9 cellular contexts compared by ENCODE assay signal in the genomic region with DNA sequence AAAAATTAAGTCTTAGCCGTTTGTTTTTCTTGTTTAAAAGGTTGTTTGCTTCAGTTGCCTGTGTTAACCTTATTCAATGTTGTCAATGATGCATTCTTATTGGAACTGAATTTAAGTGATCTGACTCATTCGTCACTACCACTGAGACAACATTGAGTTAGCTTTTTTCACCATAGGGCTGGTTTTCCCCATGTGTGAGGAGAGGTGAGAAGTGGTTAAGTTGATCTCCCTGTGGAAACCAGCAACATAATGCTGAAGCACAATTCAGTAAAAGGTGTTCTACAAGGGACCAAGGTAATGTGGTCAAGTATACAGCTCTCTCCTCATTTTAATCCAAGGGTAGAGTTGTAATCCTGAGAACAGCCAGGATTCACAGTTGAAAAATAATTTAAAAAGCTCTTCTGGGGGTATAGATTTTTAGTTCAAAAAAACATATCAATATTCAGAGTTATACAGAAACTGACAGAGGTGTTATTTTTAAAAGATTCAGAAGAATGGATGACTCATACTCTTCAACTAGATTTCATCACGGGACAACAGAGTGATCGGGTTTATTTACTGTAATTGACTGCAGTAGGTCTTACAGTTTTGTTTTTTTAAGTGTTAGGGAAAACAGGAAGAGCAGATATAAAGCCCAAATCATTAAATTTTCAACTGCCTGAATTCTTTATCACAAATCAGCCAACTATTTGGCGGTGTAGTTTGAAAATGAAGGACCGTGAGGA. TPM values are rescaled to one million over a fixed set of nuclear protein-coding genes. Genes with fewer than 3 reads are reported as not detected.
DNase-seq lines count a peak whose midpoint lies in the region; ATAC-seq and TF ChIP-seq lines count a peak whose summit lies in the region.
"Had no signal": no experiment of that assay in that cellular context is flagged by ENCODE, and none has a peak within 500 bp of the region (broad histone marks: within the 10 kb centered on the region; RNA-seq: fewer than 3 reads in every experiment).

No MANE protein-coding gene starts in this region.

- no peaks in the 10 kb centered on the region for H3K27me3 Mint-ChIP-seq in Caco-2 (ENCODE audit: insufficient read depth, unreplicated experiment)
- H3K27me3 Mint-ChIP-seq in memory B cell = no peaks in the 10 kb centered on the region

- H3K79me2 ChIP-seq in MM.1S (ENCODE audit: low read length) = peaks cover 98% of the 10 kb centered on the region

- H3K4me2 ChIP-seq in MM.1S (ENCODE audit: low read depth, low read length) = no peak overlapping the region

- no peak overlapping the region for H3K27ac Mint-ChIP-seq in Caco-2 (ENCODE audit: unreplicated experiment)
- peak overlapping the region; percentile 70 for H3K27ac Mint-ChIP-seq in memory B cell

- peaks cover 73% of the 10 kb centered on the region for H4K20me1 ChIP-seq in MM.1S (ENCODE audit: insufficient read depth, low read length)

- TF ChIP-seq POLR2A in adrenal gland (IDR thresholded peaks at IDR 0.05) = no peak

- POLR2A ChIA-PET in Caco-2 (lab: Charles Lee) = interaction anchor here (0.6 kb wide), 1 partner anchor 252 kb away, joined by 3 read pairs; no protein-coding TSS in a partner anchor

- H3K9me2 ChIP-seq in MM.1S (replicated peaks; ENCODE audit: insufficient read depth, low read length) = no peaks in the 10 kb centered on the region

- TSS peak; percentile 9 for BruUV-seq in Caco-2 (replicated peaks; lab: Mats Ljungman, UMichigan)

- H3K36me3 ChIP-seq in Caco-2 (ENCODE audit: control insufficient read depth, insufficient read depth, low read length) (peaks cover 3% of the 10 kb centered on the region), adrenal gland (replicated peaks in 1 of 2) (peaks cover 0 to 44% of the 10 kb centered on the region in 2 donors), MM.1S (replicated peaks; ENCODE audit: insufficient read depth, low read length) (peaks cover 49% of the 10 kb centered on the region)

- H3K9me3 Mint-ChIP-seq in Caco-2 (ENCODE audit: unreplicated experiment) = no peaks in the 10 kb centered on the region
- no peaks in the 10 kb centered on the region for H3K9me3 Mint-ChIP-seq in memory B cell

- H3K27ac ChIP-seq in adrenal gland (peak overlapping the region in 4 of 5 donors; percentile 35 to 75 (median 50)), coronary artery (no peak overlapping the region), MM.1S (ENCODE audit: low read length) (no peak overlapping the region)
- H3K27ac ChIP-seq: thoracic aorta had no signal

- H3K27me3 ChIP-seq in Caco-2 (replicated peaks; ENCODE audit: control insufficient read depth, insufficient read depth, low read length) = no peaks in the 10 kb centered on the region
- no peaks in the 10 kb centered on the region for H3K27me3 ChIP-seq in adrenal gland
- no peaks in the 10 kb centered on the region for H3K27me3 ChIP-seq in MM.1S (replicated peaks; ENCODE audit: insufficient read depth, low read length)

- H2AFZ ChIP-seq in MM.1S (ENCODE audit: low read length) = no peak overlapping the region

- H3K9ac ChIP-seq in MM.1S (ENCODE audit: low read length) = no peak overlapping the region

- 48 to 62% (median 56%) methylated on average over 6 of the region's 6 CpGs for WGBS in adrenal gland, 4 donors

- H3K4me1 ChIP-seq in Caco-2 = no peaks in the 10 kb centered on the region
- H3K4me1 ChIP-seq in adrenal gland (replicated peaks in 1 of 2) = peaks cover 29 to 35% of the 10 kb centered on the region in 2 donors
- H3K4me1 ChIP-seq in MM.1S (ENCODE audit: low read length) = no peaks in the 10 kb centered on the region

- TF ChIP-seq CTCF in Caco-2 (IDR thresholded peaks at IDR 0.05; ENCODE audit: insufficient read depth in 1 of 2, low read depth in 1 of 2, low read length in 1 of 2, severe bottlenecking in 1 of 2, unreplicated experiment in 1 of 2) = no peak
- TF ChIP-seq CTCF in adrenal gland (IDR thresholded peaks at IDR 0.05) = no peak
- TF ChIP-seq CTCF in coronary artery (IDR thresholded peaks at IDR 0.05) = no peak
- TF ChIP-seq CTCF in MM.1S (IDR thresholded peaks at IDR 0.05; ENCODE audit: low read length) = no peak

- no peaks in the 10 kb centered on the region for H3K9me3 ChIP-seq in Caco-2
- no peaks in the 10 kb centered on the region for H3K9me3 ChIP-seq in adrenal gland (replicated peaks in 1 of 3)
- H3K9me3 ChIP-seq in MM.1S (replicated peaks; ENCODE audit: insufficient read depth, low read length) = no peaks in the 10 kb centered on the region
- H3K9me3 ChIP-seq: thoracic aorta had no signal

- no peak for DNase-seq in Caco-2
- no peak for DNase-seq in adrenal gland
- DNase-seq in memory B cell (ENCODE audit: low spot score in 2 of 2) = no peak
- DNase-seq in NCI-H226 = no peak
- DNase-seq in coronary artery (ENCODE audit: low spot score) = no peak
- DNase-seq in MM.1S = no peak
- DNase-seq in NCI-H1092 treated with DMSO at 0.1 percent for 48 hours (lab: John Stamatoyannopoulos, UW) = no peak

- CTCF ChIA-PET in Caco-2 (lab: Charles Lee) = interaction anchor here (0.6 kb wide), 1 partner anchor 126 kb away, joined by 3 read pairs; no protein-coding TSS in a partner anchor

- peak; percentile 63 for ATAC-seq in HG03064 (IDR thresholded peaks at IDR 0.05; ENCODE audit: low read depth, unreplicated experiment)
- ATAC-seq in memory B cell (ENCODE audit: low read depth) = no peak

- H3K4me3 Mint-ChIP-seq in Caco-2 (ENCODE audit: unreplicated experiment) (no peak overlapping the region), memory B cell (no peak overlapping the region)

- H3K4me1 Mint-ChIP-seq in Caco-2 (ENCODE audit: low read depth, unreplicated experiment) (peaks cover 6% of the 10 kb centered on the region), memory B cell (peaks cover 3% of the 10 kb centered on the region)

- intact Hi-C loops in Caco-2 (cut with micrococcal nuclease; ENCODE audit: unreplicated experiment) = no loop called here
- intact Hi-C loops in adrenal gland (cut with DNase I) = loop anchor here in 1 of 2 donors (5.0 kb wide), 1 partner anchor 99 kb away; the partner anchor contains the start of gene BMPR2

- peaks cover 80% of the 10 kb centered on the region for H3K36me3 Mint-ChIP-seq in Caco-2 (ENCODE audit: insufficient read depth, unreplicated experiment)
- peaks cover 16% of the 10 kb centered on the region for H3K36me3 Mint-ChIP-seq in memory B cell

- peaks cover 10% of the 10 kb centered on the region; the same call in 1 of the 2 replicates for H3F3A ChIP-seq in MM.1S (ENCODE audit: insufficient read depth, low read length)

- H3K4me3 ChIP-seq in Caco-2 (ENCODE audit: low read depth, low read length) = no peak overlapping the region
- H3K4me3 ChIP-seq in adrenal gland = no peak overlapping the region
- no peak overlapping the region for H3K4me3 ChIP-seq in coronary artery
- no peak overlapping the region for H3K4me3 ChIP-seq in MM.1S (ENCODE audit: low read length)
- H3K4me3 ChIP-seq: thoracic aorta had no signal

RNA-seq across cellular contexts. Expression of gene NOP58, which starts 12.6 kb away (rescaled TPM):
- total RNA-seq in Caco-2 (2022) (136 and 147 TPM in 2 replicates), adrenal gland (10 to 100 TPM; 19.5 to 70.1 (median 43.2) TPM)
- 100 to 1,000 TPM in 1 of 3 donors, 10 to 100 TPM in 2; 89.3 to 136 (median 99.7) TPM for polyA plus RNA-seq in adrenal gland

RNA-seq across cellular contexts. Expression of gene SUMO1, which starts 39.8 kb away (rescaled TPM):
- total RNA-seq in Caco-2 (2022) = 137 and 143 TPM in 2 replicates
- 100 to 1,000 TPM in 6 of 8 donors, 10 to 100 TPM in 2; 53.1 to 130 (median 103) TPM for total RNA-seq in adrenal gland
- 100 to 1,000 TPM in 2 of 3 donors, 10 to 100 TPM in 1; 96.4 to 182 (median 101) TPM for polyA plus RNA-seq in adrenal gland

Comparison
In these comparisons a context has a peak if more than half of its experiments do, and no peak if none do; other contexts are left out.
1. H3K27ac ChIP-seq: peak in adrenal gland (4 of 5); none in coronary artery (0 of 2) and MM.1S (single experiment).